ENCODE assay signal across 1 cellular context in genomic region chr7:137636376-137636775, GRCh38.
TF ChIP-seq lines count a peak whose summit lies in the region.

No MANE protein-coding gene starts in this region.

TF ChIP-seq in IMR-90, 13 proteins besides CTCF, POLR2A, EP300 and RAD21 (continued from another document):
- TF ChIP-seq, protein P1, sequence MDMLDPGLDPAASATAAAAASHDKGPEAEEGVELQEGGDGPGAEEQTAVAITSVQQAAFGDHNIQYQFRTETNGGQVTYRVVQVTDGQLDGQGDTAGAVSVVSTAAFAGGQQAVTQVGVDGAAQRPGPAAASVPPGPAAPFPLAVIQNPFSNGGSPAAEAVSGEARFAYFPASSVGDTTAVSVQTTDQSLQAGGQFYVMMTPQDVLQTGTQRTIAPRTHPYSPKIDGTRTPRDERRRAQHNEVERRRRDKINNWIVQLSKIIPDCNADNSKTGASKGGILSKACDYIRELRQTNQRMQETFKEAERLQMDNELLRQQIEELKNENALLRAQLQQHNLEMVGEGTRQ (IDR thresholded peaks at IDR 0.05; ENCODE audit: low read depth, low read length): no peak
- TF ChIP-seq MXI1 (IDR thresholded peaks at IDR 0.05; ENCODE audit: borderline replicate concordance, low read depth, low read length) (no peak), FOS (IDR thresholded peaks at IDR 0.05; ENCODE audit: low read depth, low read length) (no peak), RCOR1 (IDR thresholded peaks at IDR 0.05; ENCODE audit: insufficient replicate concordance, low read length) (no peak), RFX5 (IDR thresholded peaks at IDR 0.05; ENCODE audit: low read depth, low read length) (no peak), SMC3 (IDR thresholded peaks at IDR 0.05; ENCODE audit: low read depth, low read length) (no peak), NFE2L2 (IDR thresholded peaks at IDR 0.05; ENCODE audit: low read depth, low read length) (no peak), CEBPB (IDR thresholded peaks at IDR 0.05; ENCODE audit: low read depth, low read length) (no peak)
- TF ChIP-seq, protein P2, sequence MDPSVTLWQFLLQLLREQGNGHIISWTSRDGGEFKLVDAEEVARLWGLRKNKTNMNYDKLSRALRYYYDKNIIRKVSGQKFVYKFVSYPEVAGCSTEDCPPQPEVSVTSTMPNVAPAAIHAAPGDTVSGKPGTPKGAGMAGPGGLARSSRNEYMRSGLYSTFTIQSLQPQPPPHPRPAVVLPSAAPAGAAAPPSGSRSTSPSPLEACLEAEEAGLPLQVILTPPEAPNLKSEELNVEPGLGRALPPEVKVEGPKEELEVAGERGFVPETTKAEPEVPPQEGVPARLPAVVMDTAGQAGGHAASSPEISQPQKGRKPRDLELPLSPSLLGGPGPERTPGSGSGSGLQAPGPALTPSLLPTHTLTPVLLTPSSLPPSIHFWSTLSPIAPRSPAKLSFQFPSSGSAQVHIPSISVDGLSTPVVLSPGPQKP (IDR thresholded peaks at IDR 0.05; ENCODE audit: borderline replicate concordance, low read depth, low read length): no peak
